In the genomic region with DNA sequence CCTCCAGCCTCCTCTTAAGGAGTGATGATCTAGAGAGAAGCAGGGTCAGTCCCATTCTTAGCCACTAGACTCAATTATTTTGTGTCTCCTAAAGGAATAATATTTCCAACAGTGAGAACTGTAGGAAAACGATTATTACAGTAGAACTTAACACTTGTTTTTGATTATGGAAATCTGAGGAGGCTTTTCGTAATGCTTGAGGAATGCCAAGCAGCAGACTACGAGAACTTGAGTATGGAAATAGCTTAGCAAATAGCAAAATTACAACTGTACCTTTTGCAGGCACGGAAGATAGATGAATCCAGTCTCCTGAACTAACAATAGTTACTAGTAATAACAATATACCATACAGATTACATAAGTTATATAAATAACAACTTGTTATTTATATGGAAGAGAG, we compare ENCODE assay signal across 14 cellular contexts. TPM values are rescaled to one million over a fixed set of nuclear protein-coding genes. Genes with fewer than 3 reads are reported as not detected.
DNase-seq lines count a peak whose midpoint lies in the region; ATAC-seq and TF ChIP-seq lines count a peak whose summit lies in the region.
"Had no signal": no experiment of that assay in that cellular context is flagged by ENCODE, and none has a peak within 500 bp of the region (broad histone marks: within the 10 kb centered on the region; RNA-seq: fewer than 3 reads in every experiment).

No MANE protein-coding gene starts in this region.

- peak in 1 of 2 experiments; percentile 24; a peak in 1 of 4 replicates for TF ChIP-seq EP300 in SK-N-SH (IDR thresholded peaks at IDR 0.05; ENCODE audit: borderline replicate concordance in 1 of 2, low read depth in 1 of 2, low read length in 1 of 2)

- peaks cover 19% of the 10 kb centered on the region for H3F3A ChIP-seq in SK-N-SH (replicated peaks; ENCODE audit: insufficient read depth)

- peaks cover 100% of the 10 kb centered on the region for H4K20me1 ChIP-seq in SK-N-SH (ENCODE audit: insufficient read depth)

- CTCF ChIA-PET in Caco-2 (lab: Charles Lee) = no interaction called here
- CTCF ChIA-PET in SK-N-SH (lab: Yijun Ruan, JAX) = interaction anchor here (2.0 kb wide), 1 partner anchor 40 kb away, joined by 7 read pairs; no protein-coding TSS in a partner anchor

- H3K27ac ChIP-seq in SK-N-SH (ENCODE audit: low read depth in 2 of 2, low read length in 1 of 2) = peak overlapping the region; percentile 32 to 66; a peak in 3 of 4 replicates
- peak overlapping the region; percentile 81 for H3K27ac ChIP-seq in psoas muscle

- peaks cover 100% of the 10 kb centered on the region for H3K79me2 ChIP-seq in SK-N-SH (ENCODE audit: insufficient read depth)

- POLR2A ChIA-PET in Caco-2 (lab: Charles Lee) (no interaction called here), SK-N-SH (lab: Yijun Ruan, JAX) (no interaction called here)

- no peaks in the 10 kb centered on the region for H3K9me2 ChIP-seq in SK-N-SH

- no peaks in the 10 kb centered on the region for H3K9me3 Mint-ChIP-seq in Caco-2 (ENCODE audit: unreplicated experiment)

- H3K9ac ChIP-seq in SK-N-SH = no peak overlapping the region

- no peak overlapping the region for H2AFZ ChIP-seq in SK-N-SH (ENCODE audit: low read depth)

- peaks cover 33% of the 10 kb centered on the region for H3K36me3 Mint-ChIP-seq in Caco-2 (ENCODE audit: insufficient read depth, unreplicated experiment)

- TF ChIP-seq CTCF in Caco-2 (IDR thresholded peaks at IDR 0.05; ENCODE audit: insufficient read depth in 1 of 2, low read depth in 1 of 2, low read length in 1 of 2, severe bottlenecking in 1 of 2, unreplicated experiment in 1 of 2) (no peak), SK-N-SH (IDR thresholded peaks at IDR 0.05) (no peak; the same call in 1 of the 2 replicates), psoas muscle (IDR thresholded peaks at IDR 0.05) (no peak)

- peak overlapping the region; percentile 61 for H3K27ac Mint-ChIP-seq in Caco-2 (ENCODE audit: unreplicated experiment)

- DNase-seq in Caco-2 = no peak
- DNase-seq in SK-N-SH = no peak
- peak; percentile 82 for DNase-seq in fibroblast of gingiva (ENCODE audit: low read depth)
- no peak for DNase-seq in psoas muscle
- no peak for DNase-seq in DMS153 treated with DMSO at 0.1 percent for 48 hours (lab: John Stamatoyannopoulos, UW; ENCODE audit: unreplicated experiment)
- no peak for DNase-seq in UCSD-AML1 (lab: John Stamatoyannopoulos, UW; ENCODE audit: unreplicated experiment)
- DNase-seq: DMS79 treated with DMSO at 0.1 percent for 48 hours; MG63; NCI-H2171 treated with DMSO at 0.1 percent for 48 hours; nephron progenitor cell; stimulated activated CD4-positive, alpha-beta T cell treated with anti-CD3 and anti-CD28 coated beads, Interleukin-15, amount 100 ng/mL, for 24 hours; T-helper 2 cell had no signal

- H3K4me3 Mint-ChIP-seq in Caco-2 (ENCODE audit: unreplicated experiment) = no peak overlapping the region
- H3K4me3 Mint-ChIP-seq: nephron progenitor cell had no signal

- peaks cover 52% of the 10 kb centered on the region for H3K4me1 Mint-ChIP-seq in Caco-2 (ENCODE audit: low read depth, unreplicated experiment)

- no peak for TF ChIP-seq RAD21 in SK-N-SH (IDR thresholded peaks at IDR 0.05; ENCODE audit: low read length)

- intact Hi-C loops in Caco-2 (cut with micrococcal nuclease; ENCODE audit: unreplicated experiment) = no loop called here
- intact Hi-C loops in psoas muscle (cut with DNase I) = loop anchor here in 1 of 2 donors (10.0 kb wide), 1 partner anchor 55 kb away; no protein-coding TSS in a partner anchor

- H3K27me3 ChIP-seq in Caco-2 (replicated peaks; ENCODE audit: control insufficient read depth, insufficient read depth, low read length) = no peaks in the 10 kb centered on the region
- no peaks in the 10 kb centered on the region for H3K27me3 ChIP-seq in SK-N-SH (ENCODE audit: insufficient read depth)
- no peaks in the 10 kb centered on the region for H3K27me3 ChIP-seq in psoas muscle (ENCODE audit: insufficient read depth in 3 of 3, low read length in 2 of 3)
- H3K27me3 ChIP-seq: breast epithelium, MG63 had no signal

- no peaks in the 10 kb centered on the region for H3K9me3 ChIP-seq in Caco-2
- H3K9me3 ChIP-seq in SK-N-SH = no peaks in the 10 kb centered on the region
- no peaks in the 10 kb centered on the region for H3K9me3 ChIP-seq in psoas muscle
- H3K9me3 ChIP-seq: breast epithelium, MG63 had no signal

- H3K4me3 ChIP-seq in Caco-2 (ENCODE audit: low read depth, low read length) (no peak overlapping the region), SK-N-SH (ENCODE audit: low read depth in 2 of 2, low read length in 1 of 2) (no peak overlapping the region), psoas muscle (peak overlapping the region; percentile 7)
- H3K4me3 ChIP-seq: breast epithelium, MG63 had no signal

- ATAC-seq in psoas muscle = no peak
- ATAC-seq in GM18519 (IDR thresholded peaks at IDR 0.05; ENCODE audit: low FRiP score, unreplicated experiment) = no peak

- BruUV-seq in Caco-2 (replicated peaks; lab: Mats Ljungman, UMichigan) = no TSS peak

- WGBS in SK-N-SH (ENCODE audit: low lambda C conversion rate) = 19% methylated on average over 4 of the region's 4 CpGs
- 14 to 21% (median 18%) methylated on average over 4 of the region's 4 CpGs for whole genome bisulfite sequencing in psoas muscle, 3 donors

- H3K4me1 ChIP-seq in Caco-2 (peaks cover 38% of the 10 kb centered on the region), SK-N-SH (ENCODE audit: control insufficient read depth in 1 of 2, insufficient read depth in 2 of 2, low read depth in 1 of 2, low read length in 1 of 2) (peaks cover 38 to 54% of the 10 kb centered on the region in 2 experiments; a peak in 3 of 4 replicates), psoas muscle (peaks cover 92% of the 10 kb centered on the region)

- H3K4me2 ChIP-seq in SK-N-SH = peak overlapping the region; percentile 58

- H3K27me3 Mint-ChIP-seq in Caco-2 (ENCODE audit: insufficient read depth, unreplicated experiment) = no peaks in the 10 kb centered on the region

- H3K36me3 ChIP-seq in Caco-2 (ENCODE audit: control insufficient read depth, insufficient read depth, low read length) (no peaks in the 10 kb centered on the region), SK-N-SH (replicated peaks in 1 of 2; ENCODE audit: control insufficient read depth in 1 of 2, insufficient read depth in 2 of 2, low read length in 1 of 2) (no peaks in the 10 kb centered on the region), psoas muscle (ENCODE audit: insufficient read depth in 1 of 2, low read depth in 1 of 2) (no peaks in the 10 kb centered on the region)
- H3K36me3 ChIP-seq: breast epithelium had no signal

TF ChIP-seq in SK-N-SH, 30 proteins besides CTCF, POLR2A, EP300 and RAD21 (continues in another document):
- TF ChIP-seq EZH2phosphoT487 (IDR thresholded peaks at IDR 0.05; ENCODE audit: borderline replicate concordance, low read depth) (no peak), FOSL2 (IDR thresholded peaks at IDR 0.05; ENCODE audit: borderline replicate concordance, low read depth) (peak; percentile 35; the same call in 1 of the 2 replicates), NFIC (IDR thresholded peaks at IDR 0.05; ENCODE audit: borderline replicate concordance) (no peak), RXRA (IDR thresholded peaks at IDR 0.05; ENCODE audit: borderline replicate concordance, low read depth) (no peak), SMC3 (IDR thresholded peaks at IDR 0.05; ENCODE audit: low read depth, low read length) (no peak), CHD2 (IDR thresholded peaks at IDR 0.05; ENCODE audit: low read length, partially characterized antibody) (no peak), POLR2AphosphoS5 (IDR thresholded peaks at IDR 0.05; ENCODE audit: low read depth, low read length) (0 out of 2 replicates have a peak, but pooled peaks have one; percentile 27), GABPA (IDR thresholded peaks at IDR 0.05; ENCODE audit: low read depth) (no peak), FOXJ3 (CRISPR knock-in tag; IDR thresholded peaks at IDR 0.05) (no peak), TEAD4 (IDR thresholded peaks at IDR 0.05; ENCODE audit: borderline replicate concordance, insufficient read depth) (peak; percentile 23; the same call in 1 of the 2 replicates), RCOR1 (IDR thresholded peaks at IDR 0.05; ENCODE audit: low read length) (no peak), JUND (IDR thresholded peaks at IDR 0.05) (peak; percentile 59), NRF1 (IDR thresholded peaks at IDR 0.05; ENCODE audit: low read depth, low read length) (no peak)
- TF ChIP-seq, protein P1, sequence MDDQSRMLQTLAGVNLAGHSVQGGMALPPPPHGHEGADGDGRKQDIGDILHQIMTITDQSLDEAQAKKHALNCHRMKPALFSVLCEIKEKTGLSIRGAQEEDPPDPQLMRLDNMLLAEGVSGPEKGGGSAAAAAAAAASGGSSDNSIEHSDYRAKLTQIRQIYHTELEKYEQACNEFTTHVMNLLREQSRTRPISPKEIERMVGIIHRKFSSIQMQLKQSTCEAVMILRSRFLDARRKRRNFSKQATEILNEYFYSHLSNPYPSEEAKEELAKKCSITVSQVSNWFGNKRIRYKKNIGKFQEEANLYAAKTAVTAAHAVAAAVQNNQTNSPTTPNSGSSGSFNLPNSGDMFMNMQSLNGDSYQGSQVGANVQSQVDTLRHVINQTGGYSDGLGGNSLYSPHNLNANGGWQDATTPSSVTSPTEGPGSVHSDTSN (IDR thresholded peaks at IDR 0.05) = no peak
- TF ChIP-seq, protein P2, sequence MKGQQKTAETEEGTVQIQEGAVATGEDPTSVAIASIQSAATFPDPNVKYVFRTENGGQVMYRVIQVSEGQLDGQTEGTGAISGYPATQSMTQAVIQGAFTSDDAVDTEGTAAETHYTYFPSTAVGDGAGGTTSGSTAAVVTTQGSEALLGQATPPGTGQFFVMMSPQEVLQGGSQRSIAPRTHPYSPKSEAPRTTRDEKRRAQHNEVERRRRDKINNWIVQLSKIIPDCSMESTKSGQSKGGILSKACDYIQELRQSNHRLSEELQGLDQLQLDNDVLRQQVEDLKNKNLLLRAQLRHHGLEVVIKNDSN (IDR thresholded peaks at IDR 0.05; ENCODE audit: borderline replicate concordance, low read depth) = no peak
- TF ChIP-seq, protein P3, sequence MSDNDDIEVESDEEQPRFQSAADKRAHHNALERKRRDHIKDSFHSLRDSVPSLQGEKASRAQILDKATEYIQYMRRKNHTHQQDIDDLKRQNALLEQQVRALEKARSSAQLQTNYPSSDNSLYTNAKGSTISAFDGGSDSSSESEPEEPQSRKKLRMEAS (IDR thresholded peaks at IDR 0.05; ENCODE audit: low read depth) = no peak

RNA-seq across cellular contexts. Expression of a gene that starts 12.2 kb away (rescaled TPM):
- total RNA-seq in Caco-2 (2022) (154 and 170 TPM in 2 replicates), psoas muscle (100 to 1,000 TPM in 2 of 4 donors, 10 to 100 TPM in 2; 65.3 to 120 (median 101) TPM)
- polyA plus RNA-seq in SK-N-SH (2012; rRNA removed) (5.6 and 10.0 TPM in 2 replicates), psoas muscle (100 to 1,000 TPM in 1 of 3 donors, 10 to 100 TPM in 2; 42.6 to 107 (median 45.6) TPM)
- polyA plus RNA-seq in SK-N-SH (2012; cell fraction: cytosol; rRNA removed) = 7.0 and 8.3 TPM in 2 replicates
- polyA plus RNA-seq in SK-N-SH (2012; cell fraction: nucleus; rRNA removed) = 19.9 and 22.9 TPM in 2 replicates

RNA-seq across cellular contexts. Expression of a gene that starts 59.5 kb away (rescaled TPM):
- total RNA-seq in Caco-2 (2022) (53.5 and 53.7 TPM in 2 replicates), psoas muscle (10 to 100 TPM; 18.9 to 42.8 (median 27.8) TPM)
- polyA plus RNA-seq in SK-N-SH (2012; rRNA removed) (17.2 and 21.0 TPM in 2 replicates), psoas muscle (10 to 100 TPM; 15.9 to 22.1 (median 18.2) TPM)
- 12.2 and 13.6 TPM in 2 replicates for polyA plus RNA-seq in SK-N-SH (2012; cell fraction: cytosol; rRNA removed)
- polyA plus RNA-seq in SK-N-SH (2012; cell fraction: nucleus; rRNA removed) = 56.1 and 57.2 TPM in 2 replicates
